Comparison of ENCODE assay signal across 8 cellular contexts in the genomic region with DNA sequence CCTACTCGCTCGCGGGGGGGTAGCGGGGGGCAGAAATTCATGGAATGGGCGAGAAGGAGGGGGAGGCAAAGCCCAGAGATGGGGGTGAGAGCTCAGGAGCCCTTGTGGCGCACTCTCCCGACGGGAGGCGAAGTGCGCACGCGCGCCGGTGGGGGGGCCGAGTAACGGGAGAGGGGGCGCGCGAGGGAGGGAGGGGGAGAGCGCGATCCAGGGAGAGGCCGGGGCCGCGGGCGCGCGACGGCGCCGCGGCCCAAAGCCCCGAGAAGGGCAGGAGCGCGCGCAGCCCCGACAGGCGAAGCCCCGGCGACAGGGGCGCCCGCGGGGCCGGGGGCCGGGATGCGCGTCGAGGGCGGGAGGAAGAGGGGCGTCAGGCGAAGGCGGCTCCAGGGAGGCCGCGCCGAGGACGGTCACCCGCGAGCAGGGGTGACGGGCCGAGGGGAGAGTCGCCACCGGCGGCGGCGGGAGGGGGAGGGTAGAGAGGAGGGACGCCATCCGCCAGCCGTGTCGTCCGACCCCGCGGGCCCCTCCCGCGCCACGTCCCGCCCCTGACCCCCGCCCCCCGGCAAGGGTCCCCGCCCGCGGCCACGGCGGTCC. TPM values are rescaled to one million over a fixed set of nuclear protein-coding genes. Genes with fewer than 3 reads are reported as not detected.
DNase-seq lines count a peak whose midpoint lies in the region; ATAC-seq and TF ChIP-seq lines count a peak whose summit lies in the region.

No MANE protein-coding gene starts in this region.

- CTCF ChIA-PET in activated CD4-positive, alpha-beta T cell treated with anti-CD3 and anti-CD28 coated beads, Interleukin-2, amount 10 ng/mL, durations not matched to agents 7 days and 5 days (lab: Charles Lee): no interaction called here

- peaks cover 17% of the 10 kb centered on the region for H3K36me3 Mint-ChIP-seq in activated CD4-positive, alpha-beta T cell treated with anti-CD3 and anti-CD28 coated beads, Interleukin-2, amount 10 ng/mL, durations not matched to agents 7 days and 5 days (ENCODE audit: low read depth)

- H3K9me3 ChIP-seq in left lung: no peaks in the 10 kb centered on the region

- TF ChIP-seq CTCF in left lung (IDR thresholded peaks at IDR 0.05): no peak

- no peaks in the 10 kb centered on the region for H3K27me3 ChIP-seq in left lung

- H3K27ac ChIP-seq in left lung: peak overlapping the region; percentile 90

- ATAC-seq in HG02970 (IDR thresholded peaks at IDR 0.05; ENCODE audit: low FRiP score, unreplicated experiment): peak; percentile 47
- peak; percentile 70 for ATAC-seq in left lung

- H3K36me3 ChIP-seq in left lung: no peaks in the 10 kb centered on the region

- POLR2A ChIA-PET in activated CD4-positive, alpha-beta T cell treated with anti-CD3 and anti-CD28 coated beads, Interleukin-2, amount 10 ng/mL, durations not matched to agents 7 days and 5 days (lab: Charles Lee): interaction anchor here (1.0 kb wide), 1 partner anchor 36 kb away, joined by 3 read pairs; no protein-coding TSS in a partner anchor

- H3K4me1 Mint-ChIP-seq in activated CD4-positive, alpha-beta T cell treated with anti-CD3 and anti-CD28 coated beads, Interleukin-2, amount 10 ng/mL, durations not matched to agents 7 days and 5 days: peaks cover 53% of the 10 kb centered on the region

- peak overlapping the region; percentile 94 for H3K27ac Mint-ChIP-seq in activated CD4-positive, alpha-beta T cell treated with anti-CD3 and anti-CD28 coated beads, Interleukin-2, amount 10 ng/mL, durations not matched to agents 7 days and 5 days

- peaks cover 4 to 41% of the 10 kb centered on the region in 2 donors for H3K4me1 ChIP-seq in left lung

- H3K9me3 Mint-ChIP-seq in activated CD4-positive, alpha-beta T cell treated with anti-CD3 and anti-CD28 coated beads, Interleukin-2, amount 10 ng/mL, durations not matched to agents 7 days and 5 days: no peaks in the 10 kb centered on the region

- H3K4me3 Mint-ChIP-seq in activated CD4-positive, alpha-beta T cell treated with anti-CD3 and anti-CD28 coated beads, Interleukin-2, amount 10 ng/mL, durations not matched to agents 7 days and 5 days: peak overlapping the region; percentile 97

- intact Hi-C loops in left lung (cut with DNase I): no loop called here

- H3K27me3 Mint-ChIP-seq in activated CD4-positive, alpha-beta T cell treated with anti-CD3 and anti-CD28 coated beads, Interleukin-2, amount 10 ng/mL, durations not matched to agents 7 days and 5 days: peaks cover 1% of the 10 kb centered on the region

- H3K4me3 ChIP-seq in left lung: peak overlapping the region; percentile 48 to 63

- peak; percentile 57 for DNase-seq in NK-92 treated with Interleukin-12 subunit alpha and Interleukin-12 subunit beta, amount 100 ng/mL, for 24 hours (lab: John Stamatoyannopoulos, UW)
- DNase-seq in NK-92 (lab: John Stamatoyannopoulos, UW; ENCODE audit: unreplicated experiment): no peak
- peak; percentile 67 for DNase-seq in NCI-H2171 (lab: John Stamatoyannopoulos, UW)
- peak; percentile 53 for DNase-seq in activated CD4-positive, alpha-beta T cell treated with anti-CD3 and anti-CD28 coated beads, Interleukin-2, amount 10 ng/mL, durations not matched to agents 7 days and 5 days
- peak; percentile 32 for DNase-seq in dedifferentiated amniotic fluid mesenchymal stem cell (ENCODE audit: extremely low spot score)
- DNase-seq in left lung: peak; percentile 62 to 86
- peak; percentile 71 for DNase-seq in stimulated activated CD4-positive, alpha-beta T cell treated with anti-CD3 and anti-CD28 coated beads, Interleukin-4, amount 100 ng/mL, for 1 hour

RNA-seq across cellular contexts. Expression of gene MECP2, which starts 0.4 kb away (rescaled TPM):
- 10 to 100 TPM; 64.2 to 72.4 TPM for total RNA-seq in activated CD4-positive, alpha-beta T cell treated with anti-CD3 and anti-CD28 coated beads, Interleukin-2, amount 10 ng/mL, durations not matched to agents 7 days and 5 days
- total RNA-seq in left lung: 10 to 100 TPM; 36.2 to 47.1 TPM

RNA-seq across cellular contexts. Expression of gene OPN1LW, which starts 46.9 kb away (rescaled TPM):
- total RNA-seq in activated CD4-positive, alpha-beta T cell treated with anti-CD3 and anti-CD28 coated beads, Interleukin-2, amount 10 ng/mL, durations not matched to agents 7 days and 5 days: not detected
- total RNA-seq in left lung: not detected
